In the genomic region with DNA sequence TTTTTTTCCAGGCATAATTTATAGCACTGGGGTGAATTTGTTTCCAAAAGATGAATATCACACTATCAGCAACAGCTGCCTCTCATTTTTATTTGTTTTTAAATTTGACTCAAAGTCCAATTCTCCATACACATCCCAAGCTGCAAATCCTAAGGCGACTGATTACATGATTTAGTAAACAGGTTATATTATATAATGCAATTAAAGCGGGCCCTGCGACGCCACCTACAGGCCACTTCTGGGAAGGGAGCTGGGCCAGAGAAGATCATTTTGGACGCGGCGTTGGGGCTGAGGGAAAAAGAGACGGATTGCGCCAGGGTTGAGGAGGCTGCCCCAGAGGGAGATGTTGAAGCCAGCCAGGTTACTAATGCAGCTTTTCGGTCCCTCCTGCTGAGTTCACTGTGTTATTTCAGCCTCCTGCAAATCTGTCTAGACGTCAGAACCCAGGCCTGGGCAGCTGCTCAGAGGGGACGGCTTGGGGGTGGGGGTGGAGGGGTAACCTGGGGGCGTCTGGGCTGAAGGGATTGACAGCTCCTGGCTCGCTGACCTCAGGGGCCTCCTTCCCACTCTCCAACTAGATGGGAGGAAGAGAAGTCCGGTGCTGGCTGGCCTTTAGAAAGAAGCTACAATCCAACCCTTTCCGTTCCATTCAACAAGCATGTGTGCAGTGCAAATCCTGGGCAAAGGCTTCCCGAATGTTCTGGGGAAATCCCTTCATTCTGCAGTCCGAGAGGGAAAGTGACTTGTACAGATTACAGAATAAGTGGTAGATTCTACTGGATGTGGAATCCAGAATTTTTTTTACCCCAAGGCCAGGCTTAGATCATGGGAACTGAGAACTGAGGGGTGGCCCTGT, we compare ENCODE assay signal across 9 cellular contexts.
DNase-seq lines count a peak whose midpoint lies in the region; ATAC-seq and TF ChIP-seq lines count a peak whose summit lies in the region.
"Had no signal": no experiment of that assay in that cellular context is flagged by ENCODE, and none has a peak within 500 bp of the region (broad histone marks: within the 10 kb centered on the region; RNA-seq: fewer than 3 reads in every experiment).

No MANE protein-coding gene starts in this region.

- no peaks in the 10 kb centered on the region for H3K36me3 ChIP-seq in H7 (replicated peaks; ENCODE audit: control insufficient read depth, insufficient read depth, low read length)
- H3K36me3 ChIP-seq: SJSA1 had no signal

- H3K27me3 ChIP-seq in H7 (ENCODE audit: control insufficient read depth, insufficient read depth, low read length): peaks cover 2% of the 10 kb centered on the region; the same call in 1 of the 2 replicates
- peaks cover 54% of the 10 kb centered on the region for H3K27me3 ChIP-seq in foreskin keratinocyte
- H3K27me3 ChIP-seq: SJSA1 had no signal

- no peaks in the 10 kb centered on the region for H3K36me3 Mint-ChIP-seq in activated T-cell treated with anti-CD3 and anti-CD28 coated beads, Interleukin-2, amount 50 U/mL, for 72 hours (ENCODE audit: insufficient read depth in 2 of 2)

- no peak overlapping the region for H3K27ac Mint-ChIP-seq in activated T-cell treated with anti-CD3 and anti-CD28 coated beads, Interleukin-2, amount 50 U/mL, for 72 hours

- H3K27ac ChIP-seq in foreskin keratinocyte: no peak overlapping the region
- H3K27ac ChIP-seq: SJSA1 had no signal

- no peak for ATAC-seq in activated T-cell treated with anti-CD3 and anti-CD28 coated beads, Interleukin-2, amount 50 U/mL, for 72 hours (replicated peaks in 1 of 2)
- ATAC-seq in foreskin keratinocyte (peak; percentile 72), HG03139 (IDR thresholded peaks at IDR 0.05; ENCODE audit: unreplicated experiment) (no peak)

- peak; percentile 88 for TF ChIP-seq CTCF in foreskin keratinocyte (conservative IDR thresholded peaks at IDR 0.05)

- H3K4me3 ChIP-seq in H7 (ENCODE audit: insufficient read depth, low read depth, low read length): no peak overlapping the region
- H3K4me3 ChIP-seq: SJSA1 had no signal

- DNase-seq in COLO829 (ENCODE audit: low spot score) (peak; percentile 80), H7 (peak; percentile 90), NOMO-1 (lab: John Stamatoyannopoulos, UW; ENCODE audit: unreplicated experiment in 2 of 2) (peak; percentile 48 to 56), foreskin keratinocyte (peak in 1 of 2 donors; percentile 26), occipital lobe (lab: John Stamatoyannopoulos, UW) (peak; percentile 47), NCI-H146 treated with DMSO at 0.1 percent for 48 hours (lab: John Stamatoyannopoulos, UW; ENCODE audit: unreplicated experiment) (no peak)
- peak; percentile 45 to 47 for DNase-seq in activated T-cell treated with anti-CD3 and anti-CD28 coated beads, Interleukin-2, amount 50 U/mL, for 72 hours

- no peaks in the 10 kb centered on the region for H3K4me1 Mint-ChIP-seq in activated T-cell treated with anti-CD3 and anti-CD28 coated beads, Interleukin-2, amount 50 U/mL, for 72 hours (ENCODE audit: low read depth)

- no peaks in the 10 kb centered on the region for H3K4me1 ChIP-seq in foreskin keratinocyte
- H3K4me1 ChIP-seq: SJSA1 had no signal

- H3K27me3 Mint-ChIP-seq in activated T-cell treated with anti-CD3 and anti-CD28 coated beads, Interleukin-2, amount 50 U/mL, for 72 hours (ENCODE audit: low read depth): peaks cover 16% of the 10 kb centered on the region

- H3K9me3 Mint-ChIP-seq in activated T-cell treated with anti-CD3 and anti-CD28 coated beads, Interleukin-2, amount 50 U/mL, for 72 hours: no peaks in the 10 kb centered on the region

- no peak overlapping the region for H3K4me3 Mint-ChIP-seq in activated T-cell treated with anti-CD3 and anti-CD28 coated beads, Interleukin-2, amount 50 U/mL, for 72 hours
